In genomic region chr12:30823140-30823669, GRCh38 we compare ENCODE assay signal across 8 cellular contexts.
DNase-seq lines count a peak whose midpoint lies in the region; ATAC-seq, FAIRE-seq and TF ChIP-seq lines count a peak whose summit lies in the region.

No MANE protein-coding gene starts in this region.

- H3K9me3 ChIP-seq in NT2/D1 (ENCODE audit: insufficient read depth, low read length): no peaks in the 10 kb centered on the region
- H3K9me3 ChIP-seq in left lung: no peaks in the 10 kb centered on the region

- peaks cover 36% of the 10 kb centered on the region for H3K27me3 ChIP-seq in NT2/D1 (ENCODE audit: insufficient read depth, insufficient read length)
- no peaks in the 10 kb centered on the region for H3K27me3 ChIP-seq in bronchial epithelial cell (ENCODE audit: control insufficient read depth, insufficient read depth, low read length)
- H3K27me3 ChIP-seq in left lung: peaks cover 0 to 32% of the 10 kb centered on the region in 2 donors

- H3K36me3 ChIP-seq in NT2/D1 (ENCODE audit: insufficient read depth, insufficient read length, low read length) (no peaks in the 10 kb centered on the region), bronchial epithelial cell (ENCODE audit: control insufficient read depth, insufficient read depth, low read length) (no peaks in the 10 kb centered on the region), left lung (no peaks in the 10 kb centered on the region)

- H3K9ac ChIP-seq in NT2/D1 (ENCODE audit: insufficient read length, low read depth): peak overlapping the region; percentile 86

- peak overlapping the region; percentile 67 for H3K4me3 ChIP-seq in NT2/D1 (ENCODE audit: insufficient read length, low read depth)
- H3K4me3 ChIP-seq in bronchial epithelial cell (ENCODE audit: low read depth, low read length): peak overlapping the region; percentile 37
- peak overlapping the region; percentile 38 to 39 for H3K4me3 ChIP-seq in left lung

- H3K4me1 ChIP-seq in NT2/D1 (ENCODE audit: insufficient read depth, insufficient read length) (no peaks in the 10 kb centered on the region), left lung (peaks cover 6 to 18% of the 10 kb centered on the region in 2 donors)

- no peak for FAIRE-seq in bronchial epithelial cell (lab: Jason Lieb, UNC)

- peak overlapping the region; percentile 56 to 69 for H3K27ac ChIP-seq in left lung

- TF ChIP-seq CTCF in bronchial epithelial cell (IDR thresholded peaks at IDR 0.05; ENCODE audit: insufficient read depth, low read length, severe bottlenecking) (peak; percentile 49), left lung (IDR thresholded peaks at IDR 0.05) (peak in 1 of 2 donors; percentile 17)

- DNase-seq in NT2/D1 (ENCODE audit: low read depth, low spot score): peak; percentile 58
- DNase-seq in bronchial epithelial cell (ENCODE audit: low read depth): no peak
- peak; percentile 42 to 87 for DNase-seq in left lung
- DNase-seq in stimulated activated CD8-positive, alpha-beta memory T cell treated with anti-CD3 and anti-CD28 coated beads, Interleukin-4, amount 100 ng/mL, for 48 hours: peak; percentile 60
- no peak for DNase-seq in kidney glomerular epithelial cell (lab: John Stamatoyannopoulos, UW)
- DNase-seq in epidermal melanocyte (ENCODE audit: insufficient read length, low spot score): no peak
- DNase-seq in NCI-H2171 (lab: John Stamatoyannopoulos, UW): no peak

- ATAC-seq in GM19025 (IDR thresholded peaks at IDR 0.05; ENCODE audit: low read depth, unreplicated experiment) (peak; percentile 29), left lung (peak; percentile 85)

- intact Hi-C loops in left lung (cut with DNase I): no loop called here

Comparison
In these comparisons a context has a peak if more than half of its experiments do, and no peak if none do; other contexts are left out.
1. DNase-seq: peak in NT2/D1 (single experiment), left lung (2 of 2) and stimulated activated CD8-positive, alpha-beta memory T cell treated with anti-CD3 and anti-CD28 coated beads, Interleukin-4, amount 100 ng/mL, for 48 hours (single experiment); none in bronchial epithelial cell (single experiment), kidney glomerular epithelial cell (single experiment), epidermal melanocyte (single experiment) and NCI-H2171 (single experiment).
2. Peak in every context shown above with its lines, with median percentiles within 50 percentile points of each other: H3K4me3 ChIP-seq.